8 cellular contexts compared by ENCODE assay signal in the genomic region with DNA sequence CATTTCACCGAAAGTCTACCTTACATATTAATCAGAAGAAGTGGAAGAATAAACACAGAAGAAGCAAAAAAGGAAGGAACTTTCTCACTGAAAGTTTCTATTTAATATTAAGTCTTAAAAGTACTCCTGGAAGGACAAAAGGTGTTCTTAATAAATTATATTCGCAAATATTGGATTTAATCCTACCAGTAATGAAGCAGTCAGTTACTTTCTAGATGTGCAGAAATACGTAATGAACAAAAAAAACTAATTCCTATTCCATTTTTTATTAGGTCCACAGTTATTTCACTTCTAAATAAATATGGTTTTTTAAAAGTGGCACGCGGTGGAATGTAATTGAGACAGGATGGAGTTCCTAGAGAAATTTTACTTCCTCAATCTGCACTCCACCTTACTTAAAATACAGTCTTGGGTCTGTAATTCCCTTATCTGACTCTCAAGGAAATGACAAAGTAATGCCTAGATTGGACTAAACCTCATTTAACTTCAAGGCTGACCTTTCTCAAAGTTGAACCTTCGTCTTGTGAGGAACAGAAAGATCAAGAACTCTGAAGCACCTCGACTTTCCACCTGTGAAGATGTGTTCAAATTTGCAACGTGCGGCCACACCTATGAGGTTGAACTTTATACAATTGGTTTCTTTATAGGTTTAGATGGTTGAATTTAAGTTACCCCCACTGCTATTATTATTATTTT. TPM values are rescaled to one million over a fixed set of nuclear protein-coding genes. Genes with fewer than 3 reads are reported as not detected.
A peak's percentile ranks its signal among the peaks of the same experiment; 100 is the strongest.
DNase-seq lines count a peak whose midpoint lies in the region; ATAC-seq and TF ChIP-seq lines count a peak whose summit lies in the region.

No MANE protein-coding gene starts in this region.

- H3K9ac ChIP-seq in DND-41 (ENCODE audit: low read depth, low read length): peak overlapping the region; percentile 77
- H3K9ac ChIP-seq in OCI-LY1 (ENCODE audit: low read length): peak overlapping the region; percentile 93

- H3K4me2 ChIP-seq in DND-41 (ENCODE audit: insufficient read depth, low read length) (peak overlapping the region; percentile 67), OCI-LY1 (ENCODE audit: low read length) (peak overlapping the region; percentile 85)

- no peaks in the 10 kb centered on the region for H3K9me2 ChIP-seq in OCI-LY1 (ENCODE audit: low read depth, low read length)

- H3K4me1 ChIP-seq in DND-41 (ENCODE audit: insufficient read depth, low read length): peaks cover 45% of the 10 kb centered on the region
- peaks cover 45% of the 10 kb centered on the region for H3K4me1 ChIP-seq in OCI-LY1 (ENCODE audit: insufficient read depth, low read length, severe bottlenecking)
- H3K4me1 ChIP-seq in neutrophil (ENCODE audit: control insufficient read depth in 1 of 2, insufficient read depth in 1 of 2, low read depth in 1 of 2, low read length in 1 of 2): peaks cover 28 to 31% of the 10 kb centered on the region in 2 experiments

- peaks cover 30 to 36% of the 10 kb centered on the region in 2 donors for H3K4me1 Mint-ChIP-seq in effector memory CD8-positive, alpha-beta T cell (ENCODE audit: low read depth in 2 of 2)

- H2AFZ ChIP-seq in DND-41 (ENCODE audit: low read depth, low read length) (peak overlapping the region; percentile 71), OCI-LY1 (ENCODE audit: low read length) (no peak overlapping the region)

- no peaks in the 10 kb centered on the region for H3K27me3 Mint-ChIP-seq in effector memory CD8-positive, alpha-beta T cell

- ATAC-seq in DND-41 (ENCODE audit: insufficient read depth, low read depth): no peak
- no peak for ATAC-seq in effector memory CD8-positive, alpha-beta T cell (replicated peaks)
- no peak for ATAC-seq in activated naive CD4-positive, alpha-beta T cell treated with anti-CD3 and anti-CD28 coated beads, Interleukin-2, amount 50 U/mL, for 72 hours

- TF ChIP-seq CTCF in DND-41 (IDR thresholded peaks at IDR 0.05; ENCODE audit: borderline replicate concordance, extremely low read depth, low read length, poor library complexity, severe bottlenecking): no peak
- no peak for TF ChIP-seq CTCF in OCI-LY1 (IDR thresholded peaks at IDR 0.05; ENCODE audit: low read length)
- no peak for TF ChIP-seq CTCF in neutrophil (IDR thresholded peaks at IDR 0.05)

- peak overlapping the region; percentile 64 for H3K4me3 Mint-ChIP-seq in effector memory CD8-positive, alpha-beta T cell

- H3K9me3 ChIP-seq in DND-41 (ENCODE audit: insufficient read depth, low read length, severe bottlenecking): no peaks in the 10 kb centered on the region
- no peaks in the 10 kb centered on the region for H3K9me3 ChIP-seq in OCI-LY1 (ENCODE audit: low read length)
- no peaks in the 10 kb centered on the region for H3K9me3 ChIP-seq in neutrophil

- H3K27me3 ChIP-seq in DND-41 (ENCODE audit: insufficient read depth, low read length, poor library complexity): no peaks in the 10 kb centered on the region
- H3K27me3 ChIP-seq in OCI-LY1 (ENCODE audit: insufficient read depth, low read length): no peaks in the 10 kb centered on the region
- no peaks in the 10 kb centered on the region for H3K27me3 ChIP-seq in neutrophil

- H3K27ac Mint-ChIP-seq in effector memory CD8-positive, alpha-beta T cell: peak overlapping the region; percentile 75 to 89
- no peak overlapping the region for H3K27ac Mint-ChIP-seq in activated naive CD4-positive, alpha-beta T cell treated with anti-CD3 and anti-CD28 coated beads, Interleukin-2, amount 50 U/mL, for 72 hours

- H3F3A ChIP-seq in OCI-LY1 (ENCODE audit: insufficient read depth, low read length): 0 out of 2 replicates have a peak, but pooled peaks cover 5% of the 10 kb centered on the region

- H3K36me3 ChIP-seq in DND-41 (ENCODE audit: insufficient read depth, low read length) (no peaks in the 10 kb centered on the region), OCI-LY1 (ENCODE audit: insufficient read depth, low read length) (0 out of 2 replicates have a peak, but pooled peaks cover 5% of the 10 kb centered on the region), neutrophil (no peaks in the 10 kb centered on the region)

- H3K9me3 Mint-ChIP-seq in effector memory CD8-positive, alpha-beta T cell: no peaks in the 10 kb centered on the region
- H3K9me3 Mint-ChIP-seq in activated naive CD4-positive, alpha-beta T cell treated with anti-CD3 and anti-CD28 coated beads, Interleukin-2, amount 50 U/mL, for 72 hours: no peaks in the 10 kb centered on the region

- H4K20me1 ChIP-seq in DND-41 (ENCODE audit: insufficient read depth, low read length): peaks cover 27% of the 10 kb centered on the region
- H4K20me1 ChIP-seq in OCI-LY1 (ENCODE audit: insufficient read depth, low read length): no peaks in the 10 kb centered on the region

- peaks cover 21% of the 10 kb centered on the region for H3K36me3 Mint-ChIP-seq in effector memory CD8-positive, alpha-beta T cell (ENCODE audit: insufficient read depth)
- peaks cover 6 to 7% of the 10 kb centered on the region in 2 donors for H3K36me3 Mint-ChIP-seq in activated naive CD4-positive, alpha-beta T cell treated with anti-CD3 and anti-CD28 coated beads, Interleukin-2, amount 50 U/mL, for 72 hours

- H3K79me2 ChIP-seq in DND-41 (ENCODE audit: insufficient read depth, low read length) (peaks cover 38% of the 10 kb centered on the region), OCI-LY1 (ENCODE audit: insufficient read depth, low read length) (peaks cover 34% of the 10 kb centered on the region)

- no peak for DNase-seq in DND-41
- DNase-seq in effector memory CD8-positive, alpha-beta T cell: no peak
- no peak for DNase-seq in NCI-H187 treated with DMSO at 0.1 percent for 48 hours (lab: John Stamatoyannopoulos, UW)
- no peak for DNase-seq in HPDE6-E6E7 (ENCODE audit: extremely low spot score)
- DNase-seq in ureter (ENCODE audit: low spot score): no peak
- no peak for DNase-seq in activated naive CD4-positive, alpha-beta T cell treated with anti-CD3 and anti-CD28 coated beads, Interleukin-2, amount 50 U/mL, for 72 hours (ENCODE audit: low spot score in 2 of 2)

- H3K27ac ChIP-seq in DND-41 (ENCODE audit: low read length) (peak overlapping the region; percentile 60), OCI-LY1 (ENCODE audit: low read depth, low read length, poor library complexity, severe bottlenecking) (peak overlapping the region; percentile 64), neutrophil (peak overlapping the region; percentile 94)

- H3K4me3 ChIP-seq in DND-41 (ENCODE audit: low read depth in 1 of 2, low read length in 2 of 2): peak overlapping the region; percentile 65 to 69; a peak in 3 of 4 replicates
- peak overlapping the region; percentile 88 for H3K4me3 ChIP-seq in OCI-LY1 (ENCODE audit: low read depth, low read length, poor library complexity, severe bottlenecking)
- H3K4me3 ChIP-seq in neutrophil (ENCODE audit: low read depth in 1 of 2, low read length in 1 of 2): peak overlapping the region; percentile 87 to 90

RNA-seq across cellular contexts. Expression of a gene that starts 1.1 kb away (rescaled TPM):
- 14.1 TPM for total RNA-seq in ureter
- total RNA-seq in activated naive CD4-positive, alpha-beta T cell treated with anti-CD3 and anti-CD28 coated beads, Interleukin-2, amount 50 U/mL, for 72 hours: 1 to 10 TPM; 3.2 to 3.8 TPM

Comparison
In these comparisons a context has a peak if more than half of its experiments do, and no peak if none do; other contexts are left out.
1. H3K27ac Mint-ChIP-seq: peak in effector memory CD8-positive, alpha-beta T cell (2 of 2); none in activated naive CD4-positive, alpha-beta T cell treated with anti-CD3 and anti-CD28 coated beads, Interleukin-2, amount 50 U/mL, for 72 hours (0 of 2).
2. Peak in every context shown above with its lines, with median percentiles within 50 percentile points of each other: H3K27ac ChIP-seq and H3K4me3 ChIP-seq.